Comparison of ENCODE assay signal across 1 cellular context in genomic region chr17:82438401-82439193, GRCh38.
TF ChIP-seq lines count a peak whose summit lies in the region.

No MANE protein-coding gene starts in this region.

TF ChIP-seq in K562, 482 proteins besides CTCF, POLR2A, EP300 and RAD21:
- peak; percentile 7 for TF ChIP-seq HNRNPLL (IDR thresholded peaks at IDR 0.05; ENCODE audit: low read depth, low read length, poor library complexity, severe bottlenecking)
- TF ChIP-seq ATF7 (IDR thresholded peaks at IDR 0.05) = no peak
- peak; percentile 40; the same call in 1 of the 2 replicates for TF ChIP-seq POLR2G (IDR thresholded peaks at IDR 0.05; ENCODE audit: low read depth, low read length)
- TF ChIP-seq ZNF780A (CRISPR knock-in tag; IDR thresholded peaks at IDR 0.05) = no peak
- no peak for TF ChIP-seq PHTF2 (CRISPR knock-in tag; IDR thresholded peaks at IDR 0.05)
- TF ChIP-seq NCOR1 (IDR thresholded peaks at IDR 0.05) = no peak
- no peak for TF ChIP-seq ZNF354B (CRISPR knock-in tag; IDR thresholded peaks at IDR 0.05)
- TF ChIP-seq CXXC5 (CRISPR knock-in tag; IDR thresholded peaks at IDR 0.05) = no peak
- TF ChIP-seq ZNF668 (CRISPR knock-in tag; IDR thresholded peaks at IDR 0.05) = no peak
- TF ChIP-seq MCM3 (IDR thresholded peaks at IDR 0.05) = no peak
- no peak for TF ChIP-seq RERE (CRISPR knock-in tag; IDR thresholded peaks at IDR 0.05; ENCODE audit: borderline replicate concordance)
TF ChIP-seq in K562: peak in this region for 2.
